In genomic region chr3:136350132-136350531, GRCh38 we compare ENCODE assay signal across 12 cellular contexts.
DNase-seq lines count a peak whose midpoint lies in the region; ATAC-seq and TF ChIP-seq lines count a peak whose summit lies in the region.
"Had no signal": no experiment of that assay in that cellular context is flagged by ENCODE, and none has a peak within 500 bp of the region (broad histone marks: within the 10 kb centered on the region; RNA-seq: fewer than 3 reads in every experiment).

No MANE protein-coding gene starts in this region.

- no peak for TF ChIP-seq CTCF in WTC11 (IDR thresholded peaks at IDR 0.05)

- ATAC-seq in memory B cell (ENCODE audit: low read depth): no peak
- ATAC-seq in HG03175 (IDR thresholded peaks at IDR 0.05; ENCODE audit: unreplicated experiment): no peak
- ATAC-seq in HG03354 (IDR thresholded peaks at IDR 0.05; ENCODE audit: poor library complexity, severe bottlenecking, unreplicated experiment): no peak
- no peak for ATAC-seq in WTC11

- no peak overlapping the region; the same call in 1 of the 2 replicates for H3K4me3 ChIP-seq in ACC112 (ENCODE audit: low read depth, low read length)
- H3K4me3 ChIP-seq: coronary artery, spleen had no signal

- H3K4me3 Mint-ChIP-seq in memory B cell (no peak overlapping the region), WTC11 (no peak overlapping the region)
- H3K4me3 Mint-ChIP-seq: T-helper 2 cell treated with Interferon-gamma antibody and Interleukin-4, amounts not matched to agents 5 μg/mL and 100 μg/mL, for 36 hours had no signal

- POLR2A ChIA-PET in WTC11 (lab: Charles Lee): no interaction called here

- H3K79me2 ChIP-seq in ACC112 (ENCODE audit: control insufficient read depth, insufficient read depth, low read length, unreplicated experiment): no peaks in the 10 kb centered on the region

- CTCF ChIA-PET in WTC11 (lab: Charles Lee): no interaction called here

- no peaks in the 10 kb centered on the region for H3K27me3 Mint-ChIP-seq in memory B cell
- no peaks in the 10 kb centered on the region for H3K27me3 Mint-ChIP-seq in WTC11 (ENCODE audit: low read depth)

- H3K9me3 Mint-ChIP-seq in memory B cell (no peaks in the 10 kb centered on the region), WTC11 (no peaks in the 10 kb centered on the region)

- H2AFZ ChIP-seq in ACC112 (ENCODE audit: low read length, unreplicated experiment): no peak overlapping the region

- DNase-seq in HS-5 (ENCODE audit: low read depth) (peak; percentile 75), dedifferentiated amniotic fluid mesenchymal stem cell (ENCODE audit: extremely low spot score) (peak; percentile 88), memory B cell (ENCODE audit: low spot score in 2 of 2) (no peak), DMS153 (lab: John Stamatoyannopoulos, UW) (no peak), WTC11 (ENCODE audit: low spot score) (no peak)
- DNase-seq: C1 segment of cervical spinal cord, spleen had no signal

- peak overlapping the region; percentile 63 for H3K27ac Mint-ChIP-seq in memory B cell
- H3K27ac Mint-ChIP-seq in WTC11: no peak overlapping the region
- H3K27ac Mint-ChIP-seq: T-helper 2 cell treated with Interferon-gamma antibody and Interleukin-4, amounts not matched to agents 5 μg/mL and 100 μg/mL, for 36 hours had no signal

- peaks cover 5% of the 10 kb centered on the region; the same call in 1 of the 2 replicates for H3K36me3 ChIP-seq in ACC112 (ENCODE audit: insufficient read depth, low read length)

- peak overlapping the region; percentile 85 for H3K27ac ChIP-seq in ACC112 (ENCODE audit: low read depth, low read length)
- H3K27ac ChIP-seq: coronary artery, spleen had no signal

- H3K27me3 ChIP-seq in ACC112 (ENCODE audit: insufficient read depth, low read length): no peaks in the 10 kb centered on the region
- H3K27me3 ChIP-seq: spleen had no signal

- H3K36me3 Mint-ChIP-seq in memory B cell (peaks cover 19% of the 10 kb centered on the region), WTC11 (no peaks in the 10 kb centered on the region)

- peaks cover 6% of the 10 kb centered on the region for H3K4me1 Mint-ChIP-seq in memory B cell
- peaks cover 13% of the 10 kb centered on the region for H3K4me1 Mint-ChIP-seq in WTC11

- peaks cover 19% of the 10 kb centered on the region for H3K4me1 ChIP-seq in ACC112 (ENCODE audit: control insufficient read depth, insufficient read depth, low read length, unreplicated experiment)
- H3K4me1 ChIP-seq: spleen had no signal

TF ChIP-seq in WTC11, 78 proteins besides CTCF, POLR2A, EP300 and RAD21 (continues in another document):
- TF ChIP-seq JUN (CRISPR knock-in tag; IDR thresholded peaks at IDR 0.05): no peak
- TF ChIP-seq MYBL2 (CRISPR knock-in tag; IDR thresholded peaks at IDR 0.05): no peak
- no peak for TF ChIP-seq AR (CRISPR knock-in tag; IDR thresholded peaks at IDR 0.05)
- TF ChIP-seq NFE2L1 (CRISPR knock-in tag; IDR thresholded peaks at IDR 0.05): no peak
- TF ChIP-seq MLX (CRISPR knock-in tag; IDR thresholded peaks at IDR 0.05): no peak
- no peak for TF ChIP-seq ZNF416 (CRISPR knock-in tag; IDR thresholded peaks at IDR 0.05)
- TF ChIP-seq HMGA2 (CRISPR knock-in tag; IDR thresholded peaks at IDR 0.05): no peak
- no peak for TF ChIP-seq ARID4B (CRISPR knock-in tag; IDR thresholded peaks at IDR 0.05; ENCODE audit: borderline replicate concordance)
- TF ChIP-seq, protein P1, sequence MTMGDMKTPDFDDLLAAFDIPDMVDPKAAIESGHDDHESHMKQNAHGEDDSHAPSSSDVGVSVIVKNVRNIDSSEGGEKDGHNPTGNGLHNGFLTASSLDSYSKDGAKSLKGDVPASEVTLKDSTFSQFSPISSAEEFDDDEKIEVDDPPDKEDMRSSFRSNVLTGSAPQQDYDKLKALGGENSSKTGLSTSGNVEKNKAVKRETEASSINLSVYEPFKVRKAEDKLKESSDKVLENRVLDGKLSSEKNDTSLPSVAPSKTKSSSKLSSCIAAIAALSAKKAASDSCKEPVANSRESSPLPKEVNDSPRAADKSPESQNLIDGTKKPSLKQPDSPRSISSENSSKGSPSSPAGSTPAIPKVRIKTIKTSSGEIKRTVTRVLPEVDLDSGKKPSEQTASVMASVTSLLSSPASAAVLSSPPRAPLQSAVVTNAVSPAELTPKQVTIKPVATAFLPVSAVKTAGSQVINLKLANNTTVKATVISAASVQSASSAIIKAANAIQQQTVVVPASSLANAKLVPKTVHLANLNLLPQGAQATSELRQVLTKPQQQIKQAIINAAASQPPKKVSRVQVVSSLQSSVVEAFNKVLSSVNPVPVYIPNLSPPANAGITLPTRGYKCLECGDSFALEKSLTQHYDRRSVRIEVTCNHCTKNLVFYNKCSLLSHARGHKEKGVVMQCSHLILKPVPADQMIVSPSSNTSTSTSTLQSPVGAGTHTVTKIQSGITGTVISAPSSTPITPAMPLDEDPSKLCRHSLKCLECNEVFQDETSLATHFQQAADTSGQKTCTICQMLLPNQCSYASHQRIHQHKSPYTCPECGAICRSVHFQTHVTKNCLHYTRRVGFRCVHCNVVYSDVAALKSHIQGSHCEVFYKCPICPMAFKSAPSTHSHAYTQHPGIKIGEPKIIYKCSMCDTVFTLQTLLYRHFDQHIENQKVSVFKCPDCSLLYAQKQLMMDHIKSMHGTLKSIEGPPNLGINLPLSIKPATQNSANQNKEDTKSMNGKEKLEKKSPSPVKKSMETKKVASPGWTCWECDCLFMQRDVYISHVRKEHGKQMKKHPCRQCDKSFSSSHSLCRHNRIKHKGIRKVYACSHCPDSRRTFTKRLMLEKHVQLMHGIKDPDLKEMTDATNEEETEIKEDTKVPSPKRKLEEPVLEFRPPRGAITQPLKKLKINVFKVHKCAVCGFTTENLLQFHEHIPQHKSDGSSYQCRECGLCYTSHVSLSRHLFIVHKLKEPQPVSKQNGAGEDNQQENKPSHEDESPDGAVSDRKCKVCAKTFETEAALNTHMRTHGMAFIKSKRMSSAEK (CRISPR knock-in tag; IDR thresholded peaks at IDR 0.05; ENCODE audit: borderline replicate concordance): no peak

Comparison
In these comparisons a context has a peak if more than half of its experiments do, and no peak if none do; other contexts are left out.
1. DNase-seq: peak in HS-5 (single experiment) and dedifferentiated amniotic fluid mesenchymal stem cell (single experiment); none in memory B cell (0 of 2), DMS153 (single experiment) and WTC11 (single experiment).